In genomic region chr10:117549100-117549499, GRCh38 we compare ENCODE assay signal across 17 cellular contexts. TPM values are rescaled to one million over a fixed set of nuclear protein-coding genes. Genes with fewer than 3 reads are reported as not detected.
DNase-seq lines count a peak whose midpoint lies in the region; ATAC-seq, FAIRE-seq and TF ChIP-seq lines count a peak whose summit lies in the region.
"Had no signal": no experiment of that assay in that cellular context is flagged by ENCODE, and none has a peak within 500 bp of the region (broad histone marks: within the 10 kb centered on the region; RNA-seq: fewer than 3 reads in every experiment).

No MANE protein-coding gene starts in this region.

- H3K4me2 ChIP-seq in GM12878 (ENCODE audit: control insufficient read depth, insufficient read depth) (no peak overlapping the region), mesenchymal stem cell (ENCODE audit: low read length, poor library complexity, severe bottlenecking) (no peak overlapping the region)
- H3K4me2 ChIP-seq: BLaER1 treated with 17β-estradiol and CSF1 and Interleukin-3, amounts not matched to agents 10 nM and 100 nM had no signal

- FAIRE-seq in GM12878 (lab: Jason Lieb, UNC) = no peak
- FAIRE-seq: GM18507, HepG2, HTR-8/SVneo had no signal

- peak overlapping the region; percentile 96 for H3K4me3 ChIP-seq in AG10803 (ENCODE audit: low read length)
- H3K4me3 ChIP-seq in GM12878 = no peak overlapping the region
- H3K4me3 ChIP-seq in mesenchymal stem cell (ENCODE audit: insufficient read depth in 1 of 2, low read depth in 1 of 2, low read length in 2 of 2) = no peak overlapping the region
- H3K4me3 ChIP-seq: BLaER1 treated with 17β-estradiol and CSF1 and Interleukin-3, amounts not matched to agents 10 nM and 100 nM had no signal

- no peak for TF ChIP-seq EP300 in GM12878 (IDR thresholded peaks at IDR 0.05; ENCODE audit: borderline replicate concordance in 1 of 2, control insufficient read depth in 1 of 2, low read depth in 2 of 2, low read length in 2 of 2)

- H3K36me3 ChIP-seq in GM12878 (ENCODE audit: control insufficient read depth in 2 of 2, insufficient read depth in 2 of 2, low read length in 1 of 2) (no peaks in the 10 kb centered on the region), mesenchymal stem cell (ENCODE audit: control insufficient read depth in 1 of 2, insufficient read depth in 2 of 2, low read depth in 1 of 2, low read length in 2 of 2) (peaks cover 0 to 35% of the 10 kb centered on the region in 2 experiments)
- H3K36me3 ChIP-seq: BLaER1 treated with 17β-estradiol and CSF1 and Interleukin-3, amounts not matched to agents 10 nM and 100 nM had no signal

- intact Hi-C loops in GM12878 (cut with micrococcal nuclease; ENCODE audit: unreplicated experiment) = loop anchor here (10.0 kb wide), 2 partner anchors 106 to 136 kb away; no protein-coding TSS in a partner anchor

- H3K79me1 ChIP-seq in mesenchymal stem cell (replicated peaks; ENCODE audit: low read length, poor library complexity, severe bottlenecking) = no peaks in the 10 kb centered on the region

- BruUV-seq in GM12878 (replicated peaks; lab: Mats Ljungman, UMichigan) = no TSS peak

- no peak overlapping the region for H2BK120ac ChIP-seq in mesenchymal stem cell (ENCODE audit: low read depth, low read length)

- H4K20me1 ChIP-seq in GM12878 (ENCODE audit: control insufficient read depth, insufficient read depth) = no peaks in the 10 kb centered on the region; the same call in 1 of the 2 replicates

- H2AK5ac ChIP-seq in mesenchymal stem cell (ENCODE audit: low read length, severe bottlenecking) = no peak overlapping the region

- SMC1A ChIA-PET in GM12878 (lab: Charles Lee; ENCODE audit: uncharacterized antibody, unreplicated experiment) = interaction anchor here (1.9 kb wide), 1 partner anchor 11 kb away, joined by 11 read pairs; no protein-coding TSS in a partner anchor

- POLR2A ChIA-PET in GM12878 (lab: Charles Lee) = no interaction called here

- H2AFZ ChIP-seq in GM12878 (ENCODE audit: control insufficient read depth, low read depth, low read length) = no peak overlapping the region
- no peak overlapping the region for H2AFZ ChIP-seq in mesenchymal stem cell (ENCODE audit: low read depth, low read length)

- H2BK5ac ChIP-seq in mesenchymal stem cell (ENCODE audit: low read depth, low read length, poor library complexity, severe bottlenecking) = no peak overlapping the region

- in situ Hi-C loops in GM12878 (cut with MboI) = no loop called here

- no peaks in the 10 kb centered on the region for H3K79me2 ChIP-seq in GM12878 (ENCODE audit: control insufficient read depth, insufficient read depth, low read length)

- H4K8ac ChIP-seq in mesenchymal stem cell (ENCODE audit: low read length) = no peak overlapping the region

- H3K27ac ChIP-seq in GM12878 (ENCODE audit: control insufficient read depth, insufficient read depth) = no peak overlapping the region
- H3K27ac ChIP-seq in mesenchymal stem cell (ENCODE audit: low read length, poor library complexity, severe bottlenecking) = no peak overlapping the region
- H3K27ac ChIP-seq: BLaER1 treated with 17β-estradiol and CSF1 and Interleukin-3, amounts not matched to agents 10 nM and 100 nM had no signal

- H3K9me3 ChIP-seq in GM12878 (replicated peaks; ENCODE audit: control insufficient read depth, insufficient read depth, low read length) = no peaks in the 10 kb centered on the region; the same call in 2 of the 3 replicates
- no peaks in the 10 kb centered on the region for H3K9me3 ChIP-seq in mesenchymal stem cell (ENCODE audit: control insufficient read depth, low read length)

- peaks cover 38 to 49% of the 10 kb centered on the region in 2 experiments for H3K27me3 ChIP-seq in GM12878 (replicated peaks in 1 of 2; ENCODE audit: control insufficient read depth in 2 of 2, insufficient read depth in 2 of 2, low read length in 1 of 2)
- H3K27me3 ChIP-seq in mesenchymal stem cell (ENCODE audit: control insufficient read depth in 1 of 2, insufficient read depth in 1 of 2, low read length in 2 of 2) = peaks cover 0 to 96% of the 10 kb centered on the region in 2 experiments

- H4K91ac ChIP-seq in mesenchymal stem cell (ENCODE audit: low read length) = no peak overlapping the region

- no peak overlapping the region for H3K4ac ChIP-seq in mesenchymal stem cell (ENCODE audit: low read depth in 1 of 2, low read length in 2 of 2)

- TF ChIP-seq CTCF in AG10803 (conservative IDR thresholded peaks at IDR 0.05; ENCODE audit: low read length) = no peak
- no peak for TF ChIP-seq CTCF in GM12878 (IDR thresholded peaks at IDR 0.05 in 2 of 3, conservative IDR thresholded peaks at IDR 0.05 in 1 of 3; ENCODE audit: control insufficient read depth in 2 of 3, extremely low read depth in 1 of 3, insufficient read depth in 1 of 3, low read depth in 3 of 3, low read length in 3 of 3)

- H3K4me1 ChIP-seq in GM12878 (ENCODE audit: control insufficient read depth, insufficient read depth, low read length) = no peaks in the 10 kb centered on the region
- H3K4me1 ChIP-seq in mesenchymal stem cell (ENCODE audit: control insufficient read depth, insufficient read depth, low read depth, low read length) = peaks cover 17% of the 10 kb centered on the region

- H3K14ac ChIP-seq in mesenchymal stem cell (ENCODE audit: low read length in 2 of 2) = no peak overlapping the region

- DNase-seq in AG10803 (ENCODE audit: low read depth) (peak; percentile 60), GM12878 (ENCODE audit: low read depth, low spot score) (no peak), iris pigment epithelial cell (ENCODE audit: low read depth) (peak; percentile 23), mesenchymal stem cell (no peak), NCI-H2081 treated with DMSO at 0.1 percent for 48 hours (lab: John Stamatoyannopoulos, UW) (no peak), mucosa of gallbladder (ENCODE audit: low spot score) (no peak)
- DNase-seq in stimulated activated CD4-positive, alpha-beta T cell treated with anti-CD3 and anti-CD28 coated beads, Interleukin-15, amount 100 ng/mL, for 24 hours = no peak
- DNase-seq: 8988T; Calu3; CD4-positive, alpha-beta T cell; DMS 273 treated with DMSO at 0.1 percent for 48 hours; H9 had no signal

- RAD21 ChIA-PET in GM12878 (lab: Charles Lee; ENCODE audit: unreplicated experiment) = interaction anchor here (0.5 kb wide), 1 partner anchor 97 kb away, joined by 3 read pairs; no protein-coding TSS in a partner anchor

- CTCF ChIA-PET in GM12878 (lab: Yijun Ruan, JAX) = no interaction called here

- no peak overlapping the region for H3K23ac ChIP-seq in mesenchymal stem cell (ENCODE audit: low read length in 2 of 2)

- no peak for TF ChIP-seq POLR2A in GM12878 (IDR thresholded peaks at IDR 0.05; ENCODE audit: low read depth, low read length)

- no peak for TF ChIP-seq RAD21 in GM12878 (IDR thresholded peaks at IDR 0.05; ENCODE audit: insufficient read depth, low read depth, low read length)

- no peak overlapping the region for H3K18ac ChIP-seq in mesenchymal stem cell (ENCODE audit: low read depth in 1 of 2, low read length in 2 of 2)

- ATAC-seq in GM12878 = no peak
- no peak for ATAC-seq in HG03108 (IDR thresholded peaks at IDR 0.05; ENCODE audit: unreplicated experiment)
- ATAC-seq: HepG2 had no signal

- H2BK12ac ChIP-seq in mesenchymal stem cell (ENCODE audit: low read length in 2 of 2) = no peak overlapping the region

- 28% methylated on average over 5 of the region's 5 CpGs for WGBS in GM12878 (ENCODE audit: insufficient coverage, insufficient replicate concordance, low lambda C conversion rate, missing lambda C conversion rate)
- whole genome bisulfite sequencing in mesenchymal stem cell = 44% methylated on average over 1 of the region's 5 CpGs

- no peak overlapping the region for H3K9ac ChIP-seq in GM12878 (ENCODE audit: control insufficient read depth, insufficient read depth, low read length)
- H3K9ac ChIP-seq in mesenchymal stem cell (ENCODE audit: low read length) = peak overlapping the region; percentile 75
- H3K9ac ChIP-seq: BLaER1 treated with 17β-estradiol and CSF1 and Interleukin-3, amounts not matched to agents 10 nM and 100 nM had no signal

- H2BK15ac ChIP-seq in mesenchymal stem cell (ENCODE audit: low read depth, poor library complexity, severe bottlenecking) = no peak overlapping the region

TF ChIP-seq in GM12878, 131 proteins besides CTCF, POLR2A, EP300 and RAD21 (continues in another document):
- TF ChIP-seq LARP7 (IDR thresholded peaks at IDR 0.05) = no peak

RNA-seq across cellular contexts. Expression of gene EMX2, which starts 6.6 kb away (rescaled TPM):
- 0.86 and 0.91 TPM in 2 replicates for total RNA-seq in GM12878 (2013; cell fraction: nucleolus; rRNA removed)
- total RNA-seq in GM12878 (2014; rRNA removed) = not detected in 2 replicates
- not detected in 2 replicates for total RNA-seq in GM12878 (2014; rRNA removed; fragmentation: Illumina TruSeq; extraction: Trizol)
- total RNA-seq in GM12878 (2021) = not detected in 2 replicates
- polyA plus RNA-seq in GM12878 (2011; ENCODE audit: low read depth) = not detected
- 0.12 and 0.22 TPM in 2 replicates for polyA plus RNA-seq in GM12878 (2011; rRNA removed)
- 0.06 TPM in 1 of 2 replicates, not detected in the other for polyA plus RNA-seq in GM12878 (2011; cell fraction: cytosol; rRNA removed)
- not detected in 2 replicates for polyA plus RNA-seq in GM12878 (2011; cell fraction: nucleus; rRNA removed)
- not detected in 2 replicates for polyA plus RNA-seq in GM12878 (2012)
- polyA plus RNA-seq in GM12878 (2014; fragmentation: Illumina TruSeq; extraction: Trizol) = not detected in 2 replicates
- polyA plus RNA-seq in GM12878 (2014; fragmentation: Nextera tagmentation; extraction: Ambion mirVana) = not detected
- not detected in 2 replicates for polyA plus RNA-seq in GM12878 (2014; rRNA removed)
- not detected for polyA plus RNA-seq in GM12878 (2016; fragmentation: Nextera tagmentation; extraction: Ambion mirVana)
- not detected in 2 replicates for polyA minus RNA-seq in GM12878 (2011; rRNA and poly(A)+ RNA removed)
- not detected in 2 replicates for polyA minus RNA-seq in GM12878 (2011; cell fraction: cytosol; rRNA and poly(A)+ RNA removed)
- not detected in 2 replicates for polyA minus RNA-seq in GM12878 (2011; cell fraction: nucleus; rRNA and poly(A)+ RNA removed)
- not detected for polyA plus RNA-seq in mesenchymal stem cell (2013, experiment 1 of 2)
- not detected for polyA plus RNA-seq in mesenchymal stem cell (2013, experiment 2 of 2)
- total RNA-seq in mucosa of gallbladder = 2.9 TPM
- total RNA-seq: Calu3; CD4-positive, alpha-beta T cell; H9; HepG2 had no signal
- polyA plus RNA-seq: HepG2 had no signal

Comparison
In these comparisons a context has a peak if more than half of its experiments do, and no peak if none do; other contexts are left out.
1. DNase-seq: peak in AG10803 (single experiment) and iris pigment epithelial cell (single experiment); none in GM12878 (single experiment), mesenchymal stem cell (single experiment), NCI-H2081 treated with DMSO at 0.1 percent for 48 hours (single experiment), mucosa of gallbladder (single experiment) and stimulated activated CD4-positive, alpha-beta T cell treated with anti-CD3 and anti-CD28 coated beads, Interleukin-15, amount 100 ng/mL, for 24 hours (single experiment).